Comparison of ENCODE assay signal across 8 cellular contexts in the genomic region with DNA sequence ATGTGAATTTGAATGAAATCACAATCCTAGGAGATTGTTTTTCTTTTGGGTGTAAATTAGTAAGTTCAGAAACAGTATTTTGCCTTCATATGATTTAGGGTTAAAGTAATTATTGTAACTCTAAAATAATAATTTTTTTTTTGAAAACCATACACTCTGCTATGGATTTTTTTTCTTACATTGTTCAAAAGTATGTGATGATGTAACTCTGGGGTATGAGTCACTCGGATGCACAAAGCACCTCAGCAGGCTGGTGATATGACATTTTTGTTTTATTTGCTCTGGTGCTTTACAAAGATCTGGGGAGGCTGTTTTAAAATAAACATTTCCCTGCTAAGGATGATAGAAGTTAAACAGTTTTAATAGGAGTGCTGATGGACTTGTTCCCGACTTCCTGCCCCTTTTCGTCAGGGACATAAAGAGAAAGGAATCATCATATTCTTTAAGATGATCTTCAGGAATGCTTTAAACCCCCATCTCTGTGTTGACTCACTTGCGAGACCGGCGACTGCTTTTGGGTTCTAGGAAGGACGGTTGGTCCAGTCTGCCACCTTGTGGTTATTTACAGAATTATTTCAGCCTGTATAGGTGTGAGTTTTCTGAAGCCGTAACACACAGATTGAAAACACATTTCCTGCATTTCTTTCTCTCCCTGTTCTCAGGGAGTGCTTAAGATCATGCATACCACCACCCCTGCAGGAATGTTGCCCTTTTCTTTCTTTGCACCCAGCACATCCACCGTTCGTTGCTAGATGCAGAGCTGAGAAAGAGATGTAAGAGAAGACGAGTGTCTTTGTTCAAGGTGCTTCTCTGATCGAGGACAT.
DNase-seq lines count a peak whose midpoint lies in the region; ATAC-seq lines count a peak whose summit lies in the region.

No MANE protein-coding gene starts in this region.

- H3K4me1 ChIP-seq in muscle layer of colon (ENCODE audit: insufficient read depth, low read length): peaks cover 71% of the 10 kb centered on the region

- peak overlapping the region in 1 of 2 donors; percentile 44 for H3K4me3 ChIP-seq in muscle layer of colon (ENCODE audit: low read depth in 1 of 2, low read length in 2 of 2)

- DNase-seq in CMK (ENCODE audit: low read depth) (peak; percentile 56), NCI-H82 treated with DMSO at 0.1 percent for 48 hours (lab: John Stamatoyannopoulos, UW; ENCODE audit: unreplicated experiment) (peak; percentile 23), epidermal melanocyte (ENCODE audit: insufficient read length, low spot score) (peak; percentile 20)
- peak; percentile 68 for DNase-seq in activated CD8-positive, alpha-beta memory T cell treated with anti-CD3 and anti-CD28 coated beads for 24 hours
- DNase-seq in stimulated activated CD8-positive, alpha-beta memory T cell treated with anti-CD3 and anti-CD28 coated beads, Interleukin-7, amount 100 ng/mL, for 1 hour (ENCODE audit: low read depth in 2 of 2): peak; percentile 4 to 9

- ATAC-seq in GM19455 (IDR thresholded peaks at IDR 0.05; ENCODE audit: unreplicated experiment) (peak; percentile 53), HG03571 (IDR thresholded peaks at IDR 0.05; ENCODE audit: unreplicated experiment) (peak; percentile 47)

- no peak overlapping the region for H3K9ac ChIP-seq in muscle layer of colon (ENCODE audit: low read length)

- no peaks in the 10 kb centered on the region for H3K27me3 ChIP-seq in muscle layer of colon (ENCODE audit: control insufficient read depth in 1 of 2, insufficient read depth in 2 of 2, low read length in 2 of 2)

- H3K36me3 ChIP-seq in muscle layer of colon (ENCODE audit: insufficient read depth, low read length): no peaks in the 10 kb centered on the region

- peak overlapping the region; percentile 59 for H3K27ac ChIP-seq in muscle layer of colon (ENCODE audit: low read depth, low read length)

- no peaks in the 10 kb centered on the region for H3K9me3 ChIP-seq in muscle layer of colon (ENCODE audit: low read length)

Comparison
In these comparisons a context has a peak if more than half of its experiments do, and no peak if none do; other contexts are left out.
1. DNase-seq: peak in every context shown above with its lines; median percentile 68 in activated CD8-positive, alpha-beta memory T cell treated with anti-CD3 and anti-CD28 coated beads for 24 hours; 56 in CMK; 23 in NCI-H82 treated with DMSO at 0.1 percent for 48 hours; 20 in epidermal melanocyte; 6 in stimulated activated CD8-positive, alpha-beta memory T cell treated with anti-CD3 and anti-CD28 coated beads, Interleukin-7, amount 100 ng/mL, for 1 hour.